1 cellular context compared by ENCODE assay signal in the genomic region with DNA sequence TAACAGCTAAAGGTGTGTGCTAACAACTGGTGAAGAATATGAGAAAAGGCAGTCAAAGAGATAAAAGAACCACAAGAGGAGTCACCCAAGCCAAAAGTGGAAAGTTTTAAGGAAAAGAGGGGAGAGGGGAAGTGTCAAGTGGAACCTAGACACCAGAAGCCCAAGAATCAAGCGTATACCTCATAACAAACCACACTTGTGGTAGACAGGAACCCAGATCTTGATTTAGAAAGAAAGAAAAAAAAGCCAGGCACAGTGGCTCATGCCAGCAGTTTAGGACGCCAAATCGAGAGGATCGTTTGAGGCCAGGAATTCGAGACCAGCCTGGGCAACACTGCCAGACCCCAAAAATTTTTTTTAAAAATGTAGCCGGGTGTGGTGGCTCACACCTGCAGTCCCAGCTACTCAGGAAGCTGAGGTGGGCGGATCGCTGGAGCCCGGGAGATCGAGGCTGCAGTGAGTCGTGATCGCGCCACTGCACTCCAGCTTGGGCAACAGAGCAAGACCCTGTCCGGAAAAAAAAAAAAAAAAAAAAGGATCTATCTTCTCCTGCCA.
TF ChIP-seq lines count a peak whose summit lies in the region.

No MANE protein-coding gene starts in this region.

TF ChIP-seq in HCT116, 20 proteins besides CTCF, POLR2A, EP300 and RAD21 (continued from another document):
- TF ChIP-seq REST (IDR thresholded peaks at IDR 0.05; ENCODE audit: low read depth) (no peak), SP1 (IDR thresholded peaks at IDR 0.05; ENCODE audit: low read depth) (no peak), TCF7L2 (IDR thresholded peaks at IDR 0.05; ENCODE audit: borderline replicate concordance, extremely low read depth, insufficient read depth, insufficient read length) (no peak), CBX3 (IDR thresholded peaks at IDR 0.05; ENCODE audit: low read depth) (no peak), ZNF274 (IDR thresholded peaks at IDR 0.05; ENCODE audit: low read depth, low read length) (no peak), CEBPB (IDR thresholded peaks at IDR 0.05; ENCODE audit: low read depth) (no peak), EZH2phosphoT487 (IDR thresholded peaks at IDR 0.05; ENCODE audit: borderline replicate concordance) (no peak), SRF (IDR thresholded peaks at IDR 0.05; ENCODE audit: low read depth) (no peak), SIN3A (IDR thresholded peaks at IDR 0.05; ENCODE audit: low read depth) (no peak)
- TF ChIP-seq, protein P1, sequence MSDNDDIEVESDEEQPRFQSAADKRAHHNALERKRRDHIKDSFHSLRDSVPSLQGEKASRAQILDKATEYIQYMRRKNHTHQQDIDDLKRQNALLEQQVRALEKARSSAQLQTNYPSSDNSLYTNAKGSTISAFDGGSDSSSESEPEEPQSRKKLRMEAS (IDR thresholded peaks at IDR 0.05): no peak
